ENCODE assay signal across 8 cellular contexts in the genomic region with DNA sequence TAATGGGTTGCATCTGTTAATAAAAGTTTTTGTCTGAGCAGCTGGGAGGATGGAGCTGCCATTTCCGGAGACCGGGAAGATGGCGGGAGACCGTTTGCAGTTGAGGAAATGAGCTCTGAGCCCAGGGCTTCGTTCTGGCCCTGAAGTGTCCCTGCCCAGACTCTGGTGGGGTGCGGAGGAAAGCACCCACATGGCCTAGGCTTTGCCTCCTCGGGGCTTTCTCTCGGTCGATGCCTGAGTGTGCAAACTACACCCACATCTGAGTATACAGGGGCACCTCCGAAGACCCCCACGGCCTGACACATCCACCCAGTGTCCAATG. TPM values are rescaled to one million over a fixed set of nuclear protein-coding genes. Genes with fewer than 3 reads are reported as not detected.
A peak's percentile ranks its signal among the peaks of the same experiment; 100 is the strongest.
DNase-seq lines count a peak whose midpoint lies in the region; ATAC-seq and TF ChIP-seq lines count a peak whose summit lies in the region.

No MANE protein-coding gene starts in this region.

- H3K36me3 ChIP-seq in KOPT-K1 (ENCODE audit: insufficient read depth, low read length) = no peaks in the 10 kb centered on the region

- TF ChIP-seq CTCF in endothelial cell (IDR thresholded peaks at IDR 0.05; ENCODE audit: unreplicated experiment) = no peak
- no peak for TF ChIP-seq CTCF in progenitor cell of endocrine pancreas (IDR thresholded peaks at IDR 0.05; ENCODE audit: unreplicated experiment)

- H3K4me3 Mint-ChIP-seq in endothelial cell (ENCODE audit: unreplicated experiment) (peak overlapping the region; percentile 51), progenitor cell of endocrine pancreas (ENCODE audit: low read depth) (peak overlapping the region; percentile 51)

- H3K27ac Mint-ChIP-seq in endothelial cell (ENCODE audit: unreplicated experiment) (peak overlapping the region; percentile 42), progenitor cell of endocrine pancreas (peak overlapping the region; percentile 16)

- H3K36me3 Mint-ChIP-seq in endothelial cell (ENCODE audit: low read depth, unreplicated experiment) (peaks cover 5% of the 10 kb centered on the region), progenitor cell of endocrine pancreas (ENCODE audit: insufficient read depth) (no peaks in the 10 kb centered on the region)

- H3K27me3 Mint-ChIP-seq in endothelial cell (ENCODE audit: unreplicated experiment) (peaks cover 18% of the 10 kb centered on the region), progenitor cell of endocrine pancreas (no peaks in the 10 kb centered on the region)

- H3K9me3 ChIP-seq in KOPT-K1 (ENCODE audit: insufficient read depth, low read length, poor library complexity, severe bottlenecking) = no peaks in the 10 kb centered on the region

- H3K27ac ChIP-seq in KOPT-K1 (ENCODE audit: low read depth, low read length, poor library complexity, severe bottlenecking) = peak overlapping the region; percentile 19

- H3K4me1 Mint-ChIP-seq in endothelial cell (ENCODE audit: unreplicated experiment) (peaks cover 13% of the 10 kb centered on the region), progenitor cell of endocrine pancreas (ENCODE audit: low read depth) (peaks cover 16% of the 10 kb centered on the region)

- peak; percentile 4 for ATAC-seq in Right ventricle myocardium inferior

- intact Hi-C loops in Right ventricle myocardium inferior (cut with DNase I) (loop anchor here (5.0 to 10.0 kb wide), 2 partner anchors 39 to 587 kb away; no protein-coding TSS in a partner anchor), cardiac septum (cut with DNase I) (loop anchor here (5.0 to 10.0 kb wide), 2 partner anchors 264 to 577 kb away; no protein-coding TSS in a partner anchor)

- H3K9me3 Mint-ChIP-seq in endothelial cell (ENCODE audit: unreplicated experiment) (no peaks in the 10 kb centered on the region), progenitor cell of endocrine pancreas (ENCODE audit: low read depth) (no peaks in the 10 kb centered on the region)

- DNase-seq in Right ventricle myocardium inferior (ENCODE audit: missing footprints) = no peak
- no peak for DNase-seq in cardiac septum (ENCODE audit: low spot score)
- DNase-seq in endothelial cell (ENCODE audit: low spot score) = no peak
- no peak for DNase-seq in progenitor cell of endocrine pancreas (ENCODE audit: low spot score, unreplicated experiment)
- no peak for DNase-seq in HCEC 1CT
- no peak for DNase-seq in ureter (ENCODE audit: low spot score)
- no peak for DNase-seq in kidney tubule cell (ENCODE audit: low spot score)

RNA-seq across cellular contexts. Expression of gene NANOS3, which starts 15.6 kb away (rescaled TPM):
- total RNA-seq in Right ventricle myocardium inferior (0.68 TPM), cardiac septum (0.78 TPM), endothelial cell (ENCODE audit: unreplicated experiment) (0.69 TPM), progenitor cell of endocrine pancreas (9.5 and 10.5 TPM in 2 replicates), ureter (not detected)

RNA-seq across cellular contexts. Expression of gene BRME1, which starts 44.6 kb away (rescaled TPM):
- total RNA-seq in Right ventricle myocardium inferior (0.76 TPM), cardiac septum (0.35 TPM), endothelial cell (ENCODE audit: unreplicated experiment) (3.4 TPM), progenitor cell of endocrine pancreas (6.1 and 8.9 TPM in 2 replicates), ureter (3.3 TPM)

RNA-seq across cellular contexts. Expression of gene CC2D1A, which starts 44.6 kb away (rescaled TPM):
- 18.7 TPM for total RNA-seq in Right ventricle myocardium inferior
- total RNA-seq in cardiac septum = 19.5 TPM
- total RNA-seq in endothelial cell (ENCODE audit: unreplicated experiment) = 17.1 TPM
- 69.4 and 74.0 TPM in 2 replicates for total RNA-seq in progenitor cell of endocrine pancreas
- total RNA-seq in ureter = 57.2 TPM
